Comparison of ENCODE assay signal across 12 cellular contexts in the genomic region with DNA sequence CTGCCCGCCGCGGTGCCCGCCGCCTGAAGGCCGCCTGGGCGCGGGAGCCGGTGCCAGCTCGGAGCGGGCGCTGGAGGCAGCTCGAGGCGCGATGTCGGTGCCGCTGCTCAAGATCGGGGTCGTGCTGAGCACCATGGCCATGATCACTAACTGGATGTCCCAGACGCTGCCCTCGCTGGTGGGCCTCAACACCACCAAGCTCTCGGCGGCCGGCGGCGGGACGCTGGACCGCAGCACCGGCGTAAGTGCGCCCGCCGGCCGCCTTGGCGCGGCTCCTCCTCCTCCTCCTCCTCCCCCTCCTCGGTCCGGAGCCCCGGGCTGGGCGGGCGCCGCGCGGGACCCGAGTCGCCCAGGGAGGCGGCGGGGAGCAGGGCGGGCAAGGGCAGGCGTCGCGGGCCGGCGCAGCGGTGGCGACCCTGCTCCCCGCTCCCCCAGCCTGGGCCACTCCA. TPM values are rescaled to one million over a fixed set of nuclear protein-coding genes. Genes with fewer than 3 reads are reported as not detected.
DNase-seq lines count a peak whose midpoint lies in the region; ATAC-seq, FAIRE-seq and TF ChIP-seq lines count a peak whose summit lies in the region.
"Had no signal": no experiment of that assay in that cellular context is flagged by ENCODE, and none has a peak within 500 bp of the region (broad histone marks: within the 10 kb centered on the region; RNA-seq: fewer than 3 reads in every experiment).

No MANE protein-coding gene starts in this region.

- peaks cover 75% of the 10 kb centered on the region for H3K4me1 ChIP-seq in A673 (ENCODE audit: insufficient read depth, low read length, poor library complexity, severe bottlenecking)
- H3K4me1 ChIP-seq in Peyer's patch, result peaks cover 0 to 26% (median 0%) of the 10 kb centered on the region in 4 donors
- H3K4me1 ChIP-seq in right atrium auricular region, result peaks cover 0 to 30% of the 10 kb centered on the region in 2 donors
- H3K4me1 ChIP-seq in psoas muscle, result peaks cover 9% of the 10 kb centered on the region
- H3K4me1 ChIP-seq: SJCRH30 had no signal

- peak overlapping the region; percentile 93 for H3K27ac ChIP-seq in A673 (ENCODE audit: low read depth, low read length, poor library complexity, severe bottlenecking)
- no peak overlapping the region for H3K27ac ChIP-seq in Peyer's patch
- H3K27ac ChIP-seq in right atrium auricular region, result no peak overlapping the region
- H3K27ac ChIP-seq in psoas muscle, result no peak overlapping the region
- H3K27ac ChIP-seq: HL-60, SJCRH30, thyroid gland had no signal

- FAIRE-seq in GM12891 (lab: Jason Lieb, UNC), result no peak

- intact Hi-C loops in A673 (cut with micrococcal nuclease; ENCODE audit: unreplicated experiment), result loop anchor here (5.0 kb wide), 1 partner anchor 69 kb away; no protein-coding TSS in a partner anchor
- intact Hi-C loops in psoas muscle (cut with DNase I), result loop anchor here in 1 of 2 donors (5.0 kb wide), 1 partner anchor 169 kb away; no protein-coding TSS in a partner anchor

- H3K4me3 ChIP-seq in A673 (ENCODE audit: low read depth, low read length, poor library complexity, severe bottlenecking), result peak overlapping the region; percentile 95
- peak overlapping the region; percentile 18 to 51 (median 36) for H3K4me3 ChIP-seq in Peyer's patch
- H3K4me3 ChIP-seq in right atrium auricular region, result peak overlapping the region; percentile 35 to 57
- H3K4me3 ChIP-seq in psoas muscle, result peak overlapping the region; percentile 63
- H3K4me3 ChIP-seq: SJCRH30 had no signal

- no TSS peak for BruUV-seq in A673 (replicated peaks; lab: Mats Ljungman, UMichigan)

- CTCF ChIA-PET in A673 (lab: Charles Lee), result no interaction called here

- 0 to 1% (median 0%) methylated on average over 20 to 57 of the region's 57 CpGs for WGBS in psoas muscle, 3 donors

- no peaks in the 10 kb centered on the region for H3K27me3 ChIP-seq in A673 (replicated peaks; ENCODE audit: insufficient read depth, low read depth, low read length, poor library complexity)
- peaks cover 0 to 8% of the 10 kb centered on the region in 2 donors for H3K27me3 ChIP-seq in Peyer's patch
- H3K27me3 ChIP-seq in right atrium auricular region, result peaks cover 3 to 4% of the 10 kb centered on the region in 2 donors
- peaks cover 0 to 29% (median 1%) of the 10 kb centered on the region in 3 donors for H3K27me3 ChIP-seq in psoas muscle (ENCODE audit: insufficient read depth in 3 of 3, low read length in 2 of 3)

- H3K9me3 ChIP-seq in A673 (ENCODE audit: low read depth, low read length, poor library complexity, severe bottlenecking) (no peaks in the 10 kb centered on the region), Peyer's patch (no peaks in the 10 kb centered on the region), right atrium auricular region (no peaks in the 10 kb centered on the region), psoas muscle (no peaks in the 10 kb centered on the region)
- H3K9me3 ChIP-seq: SJCRH30, thyroid gland had no signal

- DNase-seq in A673 (ENCODE audit: low spot score) (peak; percentile 33), Peyer's patch (no peak), right atrium auricular region (ENCODE audit: low spot score) (no peak), psoas muscle (peak in 1 of 2 donors; percentile 46), SHP77 treated with DMSO at 0.1 percent for 48 hours (lab: John Stamatoyannopoulos, UW) (no peak), GM12891 (ENCODE audit: insufficient read length, low spot score) (no peak), cerebellar cortex (ENCODE audit: low spot score) (no peak)
- DNase-seq: activated CD4-positive, alpha-beta T cell treated with anti-CD3 and anti-CD28 coated beads for 1 hour; SJCRH30 had no signal

- TF ChIP-seq CTCF in A673 (conservative IDR thresholded peaks at IDR 0.05; ENCODE audit: low read depth, low read length) (no peak), Peyer's patch (IDR thresholded peaks at IDR 0.05) (no peak), right atrium auricular region (IDR thresholded peaks at IDR 0.05) (no peak), psoas muscle (IDR thresholded peaks at IDR 0.05) (no peak)

- H3K36me3 ChIP-seq in A673 (ENCODE audit: insufficient read depth, low read length, poor library complexity, severe bottlenecking) (peaks cover 32% of the 10 kb centered on the region), Peyer's patch (no peaks in the 10 kb centered on the region), right atrium auricular region (no peaks in the 10 kb centered on the region), psoas muscle (ENCODE audit: insufficient read depth in 1 of 2, low read depth in 1 of 2) (no peaks in the 10 kb centered on the region)
- H3K36me3 ChIP-seq: SJCRH30, thyroid gland had no signal

- POLR2A ChIA-PET in A673 (lab: Charles Lee; ENCODE audit: low non-redundant PET), result no interaction called here

- no peak for TF ChIP-seq POLR2A in Peyer's patch (IDR thresholded peaks at IDR 0.05)
- TF ChIP-seq POLR2A in GM12891 (IDR thresholded peaks at IDR 0.05; ENCODE audit: low read depth, low read length), result no peak

- no peak for ATAC-seq in psoas muscle
- no peak for ATAC-seq in HG03457 (IDR thresholded peaks at IDR 0.05; ENCODE audit: unreplicated experiment)

TF ChIP-seq in GM12891, 5 proteins besides CTCF, POLR2A, EP300 and RAD21:
- no peak for TF ChIP-seq POU2F2 (IDR thresholded peaks at IDR 0.05; ENCODE audit: low read depth, low read length)
- TF ChIP-seq SPI1 (IDR thresholded peaks at IDR 0.05; ENCODE audit: low read depth, low read length), result no peak
- TF ChIP-seq PAX5 (IDR thresholded peaks at IDR 0.05; ENCODE audit: insufficient read depth, low read length, severe bottlenecking), result no peak
- no peak for TF ChIP-seq TAF1 (IDR thresholded peaks at IDR 0.05; ENCODE audit: low read depth, low read length)
- TF ChIP-seq POLR2AphosphoS5 (IDR thresholded peaks at IDR 0.05; ENCODE audit: low read depth, low read length), result no peak

RNA-seq across cellular contexts. Expression of gene OLFM1, which starts 0.5 kb away (rescaled TPM):
- total RNA-seq in A673 (2021), result 278 and 308 TPM in 2 replicates
- total RNA-seq in Peyer's patch, result 1 to 10 TPM; 2.5 to 5.8 (median 4.9) TPM
- 1 to 10 TPM; 7.6 to 9.7 TPM for total RNA-seq in right atrium auricular region
- 10 to 100 TPM in 1 of 4 donors, 1 to 10 TPM in 3; 4.8 to 21.4 (median 6.4) TPM for total RNA-seq in psoas muscle
- polyA plus RNA-seq in psoas muscle, result 10 to 100 TPM; 11.2 to 23.1 (median 13.0) TPM
- not detected for polyA plus RNA-seq in GM12891 (2012; ENCODE audit: low read depth, missing spikeins)
- total RNA-seq: SJCRH30 had no signal

Comparison
In these comparisons a context has a peak if more than half of its experiments do, and no peak if none do; other contexts are left out.
1. H3K4me3 ChIP-seq: peak in every context shown above with its lines; median percentile 95 in A673; 63 in psoas muscle; 46 in right atrium auricular region; 36 in Peyer's patch.
2. RNA of gene OLFM1, which starts 0.5 kb away (total RNA-seq): 278 to 308 TPM in A673; 7.6 to 9.7 TPM in right atrium auricular region, 4.8 to 21.4 TPM in psoas muscle and 2.5 to 5.8 TPM in Peyer's patch; every median in the first group is over 10 times any median in the second.